Comparison of ENCODE assay signal across 8 cellular contexts in the genomic region with DNA sequence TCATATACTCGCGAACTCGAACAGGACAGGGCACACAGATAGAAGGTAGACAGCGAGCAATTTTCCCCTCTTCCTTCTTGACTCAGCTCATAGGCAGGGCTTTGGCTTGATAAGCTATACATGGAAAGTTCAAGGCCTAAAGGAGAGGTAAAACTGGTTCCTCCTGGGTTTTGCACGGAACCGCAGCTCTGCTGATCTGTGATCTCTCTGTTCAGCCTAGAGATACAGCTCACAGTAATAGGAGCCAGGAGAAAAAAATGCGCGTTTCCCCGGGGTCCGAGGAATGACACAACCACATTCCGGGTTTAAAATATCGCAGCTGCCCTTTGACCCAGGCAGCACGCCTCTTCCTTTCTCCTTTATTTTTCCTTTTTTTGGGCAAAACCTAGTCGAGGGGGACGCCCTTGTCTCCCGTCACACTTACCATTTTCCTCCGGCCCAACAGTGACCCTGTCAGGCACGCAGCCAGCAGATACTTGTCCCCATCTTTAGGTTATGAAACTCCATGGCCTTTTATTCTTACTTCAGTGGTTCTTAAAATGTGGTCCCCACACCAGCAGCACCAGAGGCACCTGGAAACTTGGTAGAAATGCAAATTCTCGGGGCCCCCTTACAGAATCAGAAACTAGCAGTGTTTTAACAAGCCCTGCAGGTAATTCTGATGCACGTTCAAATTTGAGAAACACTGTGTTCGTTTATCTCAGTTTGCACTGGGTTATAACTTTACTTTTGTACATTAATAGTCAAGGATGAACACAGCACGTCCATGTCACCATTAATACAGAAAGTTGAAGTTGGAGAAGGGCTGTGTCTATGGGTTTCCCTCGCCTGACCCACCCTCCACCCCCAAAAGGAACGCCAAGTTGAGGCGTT. TPM values are rescaled to one million over a fixed set of nuclear protein-coding genes. Genes with fewer than 3 reads are reported as not detected.
DNase-seq lines count a peak whose midpoint lies in the region; ATAC-seq and TF ChIP-seq lines count a peak whose summit lies in the region.

No MANE protein-coding gene starts in this region.

- no peak for TF ChIP-seq CTCF in RWPE2 (IDR thresholded peaks at IDR 0.05; ENCODE audit: poor library complexity, severe bottlenecking)
- no peak for TF ChIP-seq CTCF in epithelial cell of esophagus (IDR thresholded peaks at IDR 0.05; ENCODE audit: insufficient read depth, low read depth, low read length, missing control alignments)

- peak overlapping the region; percentile 97 to 100 (median 99) for H3K4me3 Mint-ChIP-seq in naive B cell

- ATAC-seq in RWPE2 (ENCODE audit: low read depth) (no peak), naive B cell (ENCODE audit: low read depth in 2 of 2) (no peak), HG02852 (IDR thresholded peaks at IDR 0.05; ENCODE audit: unreplicated experiment) (no peak)

- peaks cover 0 to 5% of the 10 kb centered on the region in 2 donors for H3K36me3 Mint-ChIP-seq in naive B cell

- no peaks in the 10 kb centered on the region for H3K27me3 ChIP-seq in RWPE2 (ENCODE audit: insufficient read depth, poor library complexity, severe bottlenecking)

- H3K27ac ChIP-seq in RWPE2 (ENCODE audit: poor library complexity, severe bottlenecking), result peak overlapping the region; percentile 98

- H3K27me3 Mint-ChIP-seq in naive B cell, result no peaks in the 10 kb centered on the region

- H3K36me3 ChIP-seq in RWPE2 (ENCODE audit: low read depth), result peaks cover 13% of the 10 kb centered on the region

- no peaks in the 10 kb centered on the region for H3K9me3 ChIP-seq in RWPE2 (ENCODE audit: severe bottlenecking)

- H3K4me1 Mint-ChIP-seq in naive B cell, result peaks cover 63 to 75% (median 70%) of the 10 kb centered on the region in 3 donors

- H3K27ac Mint-ChIP-seq in naive B cell, result peak overlapping the region; percentile 93 to 100 (median 98)

- TF ChIP-seq POLR2A in GM18526 (IDR thresholded peaks at IDR 0.05; ENCODE audit: extremely low read depth, insufficient read length), result peak; percentile 26

- H3K4me1 ChIP-seq in RWPE2 (ENCODE audit: insufficient read depth, poor library complexity, severe bottlenecking), result peaks cover 22% of the 10 kb centered on the region

- H3K4me3 ChIP-seq in RWPE2 (ENCODE audit: severe bottlenecking) (peak overlapping the region; percentile 95), epithelial cell of esophagus (ENCODE audit: low read length) (peak overlapping the region; percentile 93)

- DNase-seq in AG08396 (ENCODE audit: low spot score) (peak; percentile 53), RWPE2 (ENCODE audit: low spot score) (no peak), epithelial cell of esophagus (ENCODE audit: low read depth) (peak; percentile 77), naive B cell (peak; percentile 19), H4 (ENCODE audit: low spot score) (no peak), A172 (ENCODE audit: low spot score) (no peak)

- peaks cover 0 to 3% (median 0%) of the 10 kb centered on the region in 7 donors for H3K9me3 Mint-ChIP-seq in naive B cell

RNA-seq across cellular contexts. Expression of a gene that starts 1.5 kb away (rescaled TPM):
- 10 to 100 TPM; 28.4 to 47.4 (median 41.8) TPM for polyA plus RNA-seq in naive B cell (ENCODE audit: low read depth in 6 of 6)
- 99.0 and 133 TPM in 2 replicates for total RNA-seq in H4 (2014; rRNA removed; shearing (Covaris generic))
- total RNA-seq in A172 (2014; rRNA removed; shearing (Covaris generic)), result 248 and 270 TPM in 2 replicates

RNA-seq across cellular contexts. Expression of a gene that starts 14.8 kb away (rescaled TPM):
- polyA plus RNA-seq in naive B cell (ENCODE audit: low read depth in 6 of 6), result 1,000 to 10,000 TPM in 5 of 6 donors, 100 to 1,000 TPM in 1; 798 to 1,720 (median 1,485) TPM
- 1,542 and 1,557 TPM in 2 replicates for total RNA-seq in H4 (2014; rRNA removed; shearing (Covaris generic))
- 1,400 and 1,966 TPM in 2 replicates for total RNA-seq in A172 (2014; rRNA removed; shearing (Covaris generic))

RNA-seq across cellular contexts. Expression of a gene that starts 43.2 kb away (rescaled TPM):
- 10 to 100 TPM in 4 of 6 donors, 1 to 10 TPM in 2; 9.2 to 13.4 (median 11.5) TPM for polyA plus RNA-seq in naive B cell (ENCODE audit: low read depth in 6 of 6)
- total RNA-seq in H4 (2014; rRNA removed; shearing (Covaris generic)), result 5.2 and 8.1 TPM in 2 replicates
- total RNA-seq in A172 (2014; rRNA removed; shearing (Covaris generic)), result 15.8 and 16.1 TPM in 2 replicates

Comparison
In these comparisons a context has a peak if more than half of its experiments do, and no peak if none do; other contexts are left out.
1. DNase-seq: peak in AG08396 (single experiment), epithelial cell of esophagus (single experiment) and naive B cell (single experiment); none in RWPE2 (single experiment), H4 (single experiment) and A172 (single experiment).